12 cellular contexts compared by ENCODE assay signal in the genomic region with DNA sequence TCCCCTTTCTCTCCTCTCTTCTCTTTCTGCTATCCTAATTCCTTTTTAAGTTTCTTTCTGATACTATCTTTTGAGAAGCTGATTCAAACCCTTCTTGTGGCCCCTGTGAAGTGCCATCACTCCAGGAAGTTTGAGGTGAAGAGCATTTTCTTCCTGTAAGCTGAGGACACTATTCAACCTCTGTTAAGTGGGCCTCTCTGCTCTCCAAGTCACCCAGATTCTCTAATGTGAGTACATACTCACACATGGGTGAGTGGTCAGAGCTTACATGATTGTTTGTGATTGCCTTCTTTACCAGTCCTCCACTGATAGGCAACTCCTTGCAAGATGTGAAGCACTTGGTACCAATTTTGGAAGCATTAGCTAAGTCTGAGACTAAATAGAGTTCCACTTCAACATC. TPM values are rescaled to one million over a fixed set of nuclear protein-coding genes. Genes with fewer than 3 reads are reported as not detected.
A peak's percentile ranks its signal among the peaks of the same experiment; 100 is the strongest.
DNase-seq lines count a peak whose midpoint lies in the region; ATAC-seq and TF ChIP-seq lines count a peak whose summit lies in the region.
"Had no signal": no experiment of that assay in that cellular context is flagged by ENCODE, and none has a peak within 500 bp of the region (broad histone marks: within the 10 kb centered on the region; RNA-seq: fewer than 3 reads in every experiment).

No MANE protein-coding gene starts in this region.

- no peak for TF ChIP-seq CTCF in lower lobe of right lung (IDR thresholded peaks at IDR 0.05)

- DNase-seq in activated CD8-positive, alpha-beta memory T cell treated with anti-CD3 and anti-CD28 coated beads, Interleukin-2, amount 10 ng/mL, durations not matched to agents 7 days and 5 days, result no peak
- DNase-seq in activated CD8-positive, alpha-beta memory T cell treated with anti-CD3 and anti-CD28 coated beads for 24 hours, result no peak
- DNase-seq in CD8-positive, alpha-beta memory T cell, result no peak
- no peak for DNase-seq in lower lobe of right lung
- DNase-seq in NCI-H345 (lab: John Stamatoyannopoulos, UW), result no peak
- DNase-seq in putamen (ENCODE audit: low spot score), result no peak
- DNase-seq: HFFc6, KBM-7, NCI-H82 had no signal

- H3K4me3 ChIP-seq in CD8-positive, alpha-beta memory T cell (ENCODE audit: low read length), result no peak overlapping the region
- H3K4me3 ChIP-seq in lower lobe of right lung, result no peak overlapping the region

- ATAC-seq in activated CD8-positive, alpha-beta memory T cell treated with anti-CD3 and anti-CD28 coated beads, Interleukin-2, amount 10 ng/mL, durations not matched to agents 7 days and 5 days, result peak; percentile 70
- ATAC-seq in activated T-helper 17 cell treated with anti-CD3 and anti-CD28 coated beads, Interleukin-2, amount 50 U/mL, for 72 hours (replicated peaks), result peak; percentile 23
- ATAC-seq in lower lobe of right lung (peak; percentile 39 to 66), GM21723 (IDR thresholded peaks at IDR 0.05; ENCODE audit: unreplicated experiment) (no peak)

- peak overlapping the region; percentile 61 for H3K27ac Mint-ChIP-seq in activated CD8-positive, alpha-beta memory T cell treated with anti-CD3 and anti-CD28 coated beads, Interleukin-2, amount 10 ng/mL, durations not matched to agents 7 days and 5 days
- peak overlapping the region in 6 of 8 donors; percentile 5 to 81 (median 54) for H3K27ac Mint-ChIP-seq in CD8-positive, alpha-beta memory T cell
- H3K27ac Mint-ChIP-seq in activated T-helper 17 cell treated with anti-CD3 and anti-CD28 coated beads, Interleukin-2, amount 50 U/mL, for 72 hours, result peak overlapping the region; percentile 74
- H3K27ac Mint-ChIP-seq: CD14-positive monocyte, HFFc6 had no signal

- CTCF ChIA-PET in activated CD8-positive, alpha-beta memory T cell treated with anti-CD3 and anti-CD28 coated beads, Interleukin-2, amount 10 ng/mL, durations not matched to agents 7 days and 5 days (lab: Charles Lee), result interaction anchor here (0.8 to 1.7 kb wide), 3 partner anchors 9 to 19 kb away, joined by 3 to 4 read pairs (median 3); partner anchors contain the start of gene SMIM10L2A
- CTCF ChIA-PET in CD8-positive, alpha-beta memory T cell (lab: Charles Lee), result interaction anchor here (1.1 kb wide), 1 partner anchor 14 kb away, joined by 4 read pairs; no protein-coding TSS in a partner anchor

- no peak overlapping the region for H3K27ac ChIP-seq in CD8-positive, alpha-beta memory T cell (ENCODE audit: low read depth, low read length)
- no peak overlapping the region for H3K27ac ChIP-seq in lower lobe of right lung

- POLR2A ChIA-PET in CD8-positive, alpha-beta memory T cell (lab: Charles Lee), result no interaction called here

- H3K4me1 ChIP-seq in CD8-positive, alpha-beta memory T cell (ENCODE audit: insufficient read depth, low read length), result peaks cover 20% of the 10 kb centered on the region
- H3K4me1 ChIP-seq in lower lobe of right lung, result no peaks in the 10 kb centered on the region

- no peaks in the 10 kb centered on the region for H3K9me3 ChIP-seq in CD8-positive, alpha-beta memory T cell (ENCODE audit: low read length)
- H3K9me3 ChIP-seq in lower lobe of right lung, result no peaks in the 10 kb centered on the region

- peaks cover 19% of the 10 kb centered on the region for H3K4me1 Mint-ChIP-seq in activated CD8-positive, alpha-beta memory T cell treated with anti-CD3 and anti-CD28 coated beads, Interleukin-2, amount 10 ng/mL, durations not matched to agents 7 days and 5 days
- peaks cover 13 to 23% (median 20%) of the 10 kb centered on the region in 3 donors for H3K4me1 Mint-ChIP-seq in CD8-positive, alpha-beta memory T cell
- peaks cover 9% of the 10 kb centered on the region for H3K4me1 Mint-ChIP-seq in activated T-helper 17 cell treated with anti-CD3 and anti-CD28 coated beads, Interleukin-2, amount 50 U/mL, for 72 hours
- H3K4me1 Mint-ChIP-seq: CD14-positive monocyte had no signal

- intact Hi-C loops in lower lobe of right lung (cut with DNase I), result no loop called here

- H3K36me3 Mint-ChIP-seq in activated CD8-positive, alpha-beta memory T cell treated with anti-CD3 and anti-CD28 coated beads, Interleukin-2, amount 10 ng/mL, durations not matched to agents 7 days and 5 days, result no peaks in the 10 kb centered on the region
- peaks cover 0 to 1% (median 0%) of the 10 kb centered on the region in 3 donors for H3K36me3 Mint-ChIP-seq in CD8-positive, alpha-beta memory T cell
- no peaks in the 10 kb centered on the region for H3K36me3 Mint-ChIP-seq in activated T-helper 17 cell treated with anti-CD3 and anti-CD28 coated beads, Interleukin-2, amount 50 U/mL, for 72 hours (ENCODE audit: low read depth)
- H3K36me3 Mint-ChIP-seq: CD14-positive monocyte had no signal

- H3K36me3 ChIP-seq in CD8-positive, alpha-beta memory T cell (ENCODE audit: insufficient read depth, low read length), result no peaks in the 10 kb centered on the region
- H3K36me3 ChIP-seq in lower lobe of right lung, result no peaks in the 10 kb centered on the region

- no peaks in the 10 kb centered on the region for H3K9me3 Mint-ChIP-seq in activated CD8-positive, alpha-beta memory T cell treated with anti-CD3 and anti-CD28 coated beads, Interleukin-2, amount 10 ng/mL, durations not matched to agents 7 days and 5 days (ENCODE audit: low read depth)
- peaks cover 0 to 2% (median 0%) of the 10 kb centered on the region in 5 donors for H3K9me3 Mint-ChIP-seq in CD8-positive, alpha-beta memory T cell
- H3K9me3 Mint-ChIP-seq in activated T-helper 17 cell treated with anti-CD3 and anti-CD28 coated beads, Interleukin-2, amount 50 U/mL, for 72 hours, result no peaks in the 10 kb centered on the region
- H3K9me3 Mint-ChIP-seq: HFFc6 had no signal

- no peaks in the 10 kb centered on the region for H3K27me3 ChIP-seq in CD8-positive, alpha-beta memory T cell (ENCODE audit: insufficient read depth, low read length, poor library complexity, severe bottlenecking)
- no peaks in the 10 kb centered on the region for H3K27me3 ChIP-seq in lower lobe of right lung (ENCODE audit: low read depth)

- no peaks in the 10 kb centered on the region for H3K27me3 Mint-ChIP-seq in activated CD8-positive, alpha-beta memory T cell treated with anti-CD3 and anti-CD28 coated beads, Interleukin-2, amount 10 ng/mL, durations not matched to agents 7 days and 5 days
- peaks cover 0 to 8% of the 10 kb centered on the region in 2 donors for H3K27me3 Mint-ChIP-seq in CD8-positive, alpha-beta memory T cell
- no peaks in the 10 kb centered on the region for H3K27me3 Mint-ChIP-seq in activated T-helper 17 cell treated with anti-CD3 and anti-CD28 coated beads, Interleukin-2, amount 50 U/mL, for 72 hours

- H3K4me3 Mint-ChIP-seq in activated CD8-positive, alpha-beta memory T cell treated with anti-CD3 and anti-CD28 coated beads, Interleukin-2, amount 10 ng/mL, durations not matched to agents 7 days and 5 days, result no peak overlapping the region
- peak overlapping the region in 2 of 7 donors; percentile 28 to 42 for H3K4me3 Mint-ChIP-seq in CD8-positive, alpha-beta memory T cell
- H3K4me3 Mint-ChIP-seq in activated T-helper 17 cell treated with anti-CD3 and anti-CD28 coated beads, Interleukin-2, amount 50 U/mL, for 72 hours, result peak overlapping the region; percentile 32
- H3K4me3 Mint-ChIP-seq: CD14-positive monocyte, HFFc6 had no signal

RNA-seq across cellular contexts. Expression of gene SMIM10L2A, which starts 18.4 kb away (rescaled TPM):
- total RNA-seq in activated CD8-positive, alpha-beta memory T cell treated with anti-CD3 and anti-CD28 coated beads, Interleukin-2, amount 10 ng/mL, durations not matched to agents 7 days and 5 days, result under 1 TPM; 0.38 to 0.82 TPM
- total RNA-seq in CD8-positive, alpha-beta memory T cell, result under 1 TPM; 0.48 to 0.62 TPM
- 0.10 TPM for polyA plus RNA-seq in CD8-positive, alpha-beta memory T cell
- total RNA-seq in activated T-helper 17 cell treated with anti-CD3 and anti-CD28 coated beads, Interleukin-2, amount 50 U/mL, for 72 hours, result under 1 TPM; 0.06 to 0.82 TPM
- 1.7 TPM for total RNA-seq in lower lobe of right lung
- total RNA-seq: HFFc6 had no signal
- polyA plus RNA-seq: CD14-positive monocyte had no signal

RNA-seq across cellular contexts. Expression of gene ZNF449, which starts 58.8 kb away (rescaled TPM):
- 1 to 10 TPM; 3.0 to 4.3 TPM for total RNA-seq in activated CD8-positive, alpha-beta memory T cell treated with anti-CD3 and anti-CD28 coated beads, Interleukin-2, amount 10 ng/mL, durations not matched to agents 7 days and 5 days
- 1 to 10 TPM; 1.6 to 1.8 TPM for total RNA-seq in CD8-positive, alpha-beta memory T cell
- polyA plus RNA-seq in CD8-positive, alpha-beta memory T cell, result 1.9 TPM
- 1 to 10 TPM; 1.6 to 2.2 TPM for total RNA-seq in activated T-helper 17 cell treated with anti-CD3 and anti-CD28 coated beads, Interleukin-2, amount 50 U/mL, for 72 hours
- 5.1 TPM for total RNA-seq in lower lobe of right lung

RNA-seq across cellular contexts. Expression of gene ZNF75D, which starts 59.5 kb away (rescaled TPM):
- 10 to 100 TPM; 10.4 to 13.1 TPM for total RNA-seq in activated CD8-positive, alpha-beta memory T cell treated with anti-CD3 and anti-CD28 coated beads, Interleukin-2, amount 10 ng/mL, durations not matched to agents 7 days and 5 days
- 1 to 10 TPM; 5.8 to 6.7 TPM for total RNA-seq in CD8-positive, alpha-beta memory T cell
- polyA plus RNA-seq in CD8-positive, alpha-beta memory T cell, result 11.4 TPM
- total RNA-seq in activated T-helper 17 cell treated with anti-CD3 and anti-CD28 coated beads, Interleukin-2, amount 50 U/mL, for 72 hours, result 1 to 10 TPM; 6.4 to 8.2 TPM
- total RNA-seq in lower lobe of right lung, result 10.3 TPM
